8 cellular contexts compared by ENCODE assay signal in genomic region chr9:124320062-124320973, GRCh38.
DNase-seq lines count a peak whose midpoint lies in the region; ATAC-seq and TF ChIP-seq lines count a peak whose summit lies in the region.

No MANE protein-coding gene starts in this region.

- peak overlapping the region in 1 of 3 experiments; percentile 34 for H3K27ac Mint-ChIP-seq in nephron

- no peak for ATAC-seq in HG02610 (IDR thresholded peaks at IDR 0.05; ENCODE audit: unreplicated experiment)

- CTCF ChIA-PET in BJ (lab: Yijun Ruan, JAX) = interaction anchor here (0.6 to 3.8 kb wide), 14 partner anchors 9 to 193 kb away, joined by 3 to 23 read pairs (median 3); no protein-coding TSS in a partner anchor

- no peaks in the 10 kb centered on the region for H3K27me3 Mint-ChIP-seq in nephron (ENCODE audit: low read depth)

- POLR2A ChIA-PET in BJ (lab: Charles Lee) = no interaction called here

- no peak overlapping the region for H3K4me3 Mint-ChIP-seq in nephron

- TF ChIP-seq POLR2A in uterus (IDR thresholded peaks at IDR 0.05) = no peak

- no peak overlapping the region for H3K27ac ChIP-seq in uterus

- no peak for DNase-seq in BJ (ENCODE audit: low read depth)
- peak; percentile 96 for DNase-seq in H7
- DNase-seq in NCI-H526 treated with DMSO at 0.1 percent for 48 hours (lab: John Stamatoyannopoulos, UW) = peak; percentile 3
- peak; percentile 73 for DNase-seq in activated CD8-positive, alpha-beta memory T cell treated with anti-CD3 and anti-CD28 coated beads, Interleukin-2, amount 50 U/mL, for 48 hours
- DNase-seq in fibroblast of peridontal ligament (ENCODE audit: extremely low read depth) = peak; percentile 66
- DNase-seq in uterus = peak; percentile 61 to 78

- H3K36me3 ChIP-seq in BJ (ENCODE audit: control insufficient read depth, insufficient read depth, low read length) (peaks cover 49% of the 10 kb centered on the region), H7 (replicated peaks; ENCODE audit: control insufficient read depth, insufficient read depth, low read length) (no peaks in the 10 kb centered on the region; the same call in none of the 2 replicates), uterus (no peaks in the 10 kb centered on the region)

- H3K9me3 ChIP-seq in uterus = no peaks in the 10 kb centered on the region

- no peaks in the 10 kb centered on the region for H3K27me3 ChIP-seq in BJ (ENCODE audit: control insufficient read depth, insufficient read depth, low read length)
- no peaks in the 10 kb centered on the region for H3K27me3 ChIP-seq in H7 (ENCODE audit: control insufficient read depth, insufficient read depth, low read length)
- no peaks in the 10 kb centered on the region for H3K27me3 ChIP-seq in uterus

- H3K4me1 ChIP-seq in uterus = no peaks in the 10 kb centered on the region

- H3K4me1 Mint-ChIP-seq in nephron = no peaks in the 10 kb centered on the region

- TF ChIP-seq CTCF in BJ (IDR thresholded peaks at IDR 0.05; ENCODE audit: insufficient read depth, low read depth, low read length) = peak; percentile 96
- peak; percentile 68 to 69 (median 69) for TF ChIP-seq CTCF in nephron (IDR thresholded peaks at IDR 0.05; ENCODE audit: unreplicated experiment in 3 of 3)
- peak; percentile 72 to 82 (median 79) for TF ChIP-seq CTCF in uterus (IDR thresholded peaks at IDR 0.05)

- no peaks in the 10 kb centered on the region for H3K9me3 Mint-ChIP-seq in nephron

- H3K4me3 ChIP-seq in BJ (ENCODE audit: low read depth, low read length) (no peak overlapping the region), H7 (ENCODE audit: insufficient read depth, low read depth, low read length) (no peak overlapping the region), uterus (no peak overlapping the region)

- H3K36me3 Mint-ChIP-seq in nephron (ENCODE audit: low read depth) = peaks cover 36% of the 10 kb centered on the region

- intact Hi-C loops in uterus (cut with DNase I; ENCODE audit: low total_unique reads) = loop anchor here (10.0 kb wide), 1 partner anchor 196 kb away; no protein-coding TSS in a partner anchor
